1 cellular context compared by ENCODE assay signal in the genomic region with DNA sequence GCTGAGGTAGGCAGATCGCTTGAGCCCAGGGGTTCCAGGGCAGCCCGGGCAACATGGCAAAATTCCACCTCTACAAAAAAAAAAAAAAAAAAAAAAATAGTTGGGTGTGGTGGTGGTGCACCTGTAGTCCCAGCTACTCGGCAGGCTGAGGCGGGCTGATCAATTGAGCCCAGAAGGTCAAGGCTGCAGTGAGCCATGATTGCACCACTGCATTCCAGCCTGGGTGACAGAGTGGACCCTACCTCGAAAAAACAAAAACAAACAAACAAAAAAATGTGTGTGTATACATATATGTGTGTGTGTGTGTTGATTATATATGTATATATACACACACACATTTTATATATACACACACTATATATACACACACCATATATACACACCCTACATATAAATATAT.
TF ChIP-seq lines count a peak whose summit lies in the region.

No MANE protein-coding gene starts in this region.

TF ChIP-seq in HepG2, 621 proteins besides CTCF, POLR2A, EP300 and RAD21 (continued from another document and continues in another):
- TF ChIP-seq SMAD1 (CRISPR knock-in tag; IDR thresholded peaks at IDR 0.05; ENCODE audit: borderline replicate concordance, low read depth) (no peak), SMAD9 (CRISPR knock-in tag; IDR thresholded peaks at IDR 0.05) (no peak), ZNF207 (IDR thresholded peaks at IDR 0.05; ENCODE audit: borderline replicate concordance) (no peak), NCOA2 (CRISPR knock-in tag; IDR thresholded peaks at IDR 0.05) (peak; percentile 76), ZNF234 (CRISPR knock-in tag; conservative IDR thresholded peaks at IDR 0.05) (no peak), HMGA1 (CRISPR knock-in tag; conservative IDR thresholded peaks at IDR 0.05) (no peak), JDP2 (CRISPR knock-in tag; IDR thresholded peaks at IDR 0.05; ENCODE audit: borderline replicate concordance) (no peak), SCMH1 (CRISPR knock-in tag; IDR thresholded peaks at IDR 0.05; ENCODE audit: borderline replicate concordance) (no peak), SP4 (CRISPR knock-in tag; IDR thresholded peaks at IDR 0.05) (no peak), ZEB1 (IDR thresholded peaks at IDR 0.05; ENCODE audit: insufficient replicate concordance, low read depth) (peak; percentile 64), POLR2AphosphoS5 (IDR thresholded peaks at IDR 0.05; ENCODE audit: low read depth, low read length) (no peak), KLF16 (CRISPR knock-in tag; IDR thresholded peaks at IDR 0.05) (peak in 1 of 2 experiments; percentile 44; a peak in 1 of 4 replicates), ZIK1 (CRISPR knock-in tag; IDR thresholded peaks at IDR 0.05; ENCODE audit: borderline replicate concordance, low read depth) (no peak), ZNF652 (CRISPR knock-in tag; IDR thresholded peaks at IDR 0.05; ENCODE audit: borderline replicate concordance, low read depth) (no peak), GTF3A (CRISPR knock-in tag; conservative IDR thresholded peaks at IDR 0.05) (no peak), SRSF4 (IDR thresholded peaks at IDR 0.05; ENCODE audit: low read depth, low read length, poor library complexity, severe bottlenecking) (no peak), ZNF607 (CRISPR knock-in tag; IDR thresholded peaks at IDR 0.05; ENCODE audit: borderline replicate concordance) (no peak), TCF7L2 (IDR thresholded peaks at IDR 0.05; ENCODE audit: low read depth, low read length) (no peak), SOX6 (IDR thresholded peaks at IDR 0.05) (no peak), SOX6 (CRISPR knock-in tag; IDR thresholded peaks at IDR 0.05) (peak; percentile 81), IKZF4 (CRISPR knock-in tag; IDR thresholded peaks at IDR 0.05; ENCODE audit: borderline replicate concordance, low read depth, not compliant biosample characterization) (no peak), MTF2 (CRISPR knock-in tag; IDR thresholded peaks at IDR 0.05; ENCODE audit: borderline replicate concordance) (no peak), PHB2 (IDR thresholded peaks at IDR 0.05; ENCODE audit: partially characterized antibody) (no peak), ZBTB38 (CRISPR knock-in tag; IDR thresholded peaks at IDR 0.05) (no peak), TSC22D2 (CRISPR knock-in tag; IDR thresholded peaks at IDR 0.05; ENCODE audit: borderline replicate concordance) (no peak), ZBTB7B (CRISPR knock-in tag; IDR thresholded peaks at IDR 0.05) (no peak), SP2 (CRISPR knock-in tag; IDR thresholded peaks at IDR 0.05) (no peak), ZBTB42 (CRISPR knock-in tag; IDR thresholded peaks at IDR 0.05) (no peak), FOXK2 (IDR thresholded peaks at IDR 0.05) (no peak), ZNF598 (CRISPR knock-in tag; IDR thresholded peaks at IDR 0.05; ENCODE audit: borderline replicate concordance) (no peak), SOX5 (CRISPR knock-in tag; IDR thresholded peaks at IDR 0.05; ENCODE audit: borderline replicate concordance) (peak; percentile 54; the same call in 1 of the 2 replicates), ZNF616 (CRISPR knock-in tag; IDR thresholded peaks at IDR 0.05; ENCODE audit: low read depth) (no peak), CCDC6 (CRISPR knock-in tag; IDR thresholded peaks at IDR 0.05) (no peak), ZNF235 (CRISPR knock-in tag; IDR thresholded peaks at IDR 0.05; ENCODE audit: borderline replicate concordance) (no peak), MBD4 (IDR thresholded peaks at IDR 0.05; ENCODE audit: borderline replicate concordance, low read length) (no peak), ZNF484 (CRISPR knock-in tag; IDR thresholded peaks at IDR 0.05; ENCODE audit: borderline replicate concordance, low read depth) (no peak), ZBTB3 (CRISPR knock-in tag; IDR thresholded peaks at IDR 0.05; ENCODE audit: borderline replicate concordance, low read depth) (no peak)
- TF ChIP-seq, protein P1, sequence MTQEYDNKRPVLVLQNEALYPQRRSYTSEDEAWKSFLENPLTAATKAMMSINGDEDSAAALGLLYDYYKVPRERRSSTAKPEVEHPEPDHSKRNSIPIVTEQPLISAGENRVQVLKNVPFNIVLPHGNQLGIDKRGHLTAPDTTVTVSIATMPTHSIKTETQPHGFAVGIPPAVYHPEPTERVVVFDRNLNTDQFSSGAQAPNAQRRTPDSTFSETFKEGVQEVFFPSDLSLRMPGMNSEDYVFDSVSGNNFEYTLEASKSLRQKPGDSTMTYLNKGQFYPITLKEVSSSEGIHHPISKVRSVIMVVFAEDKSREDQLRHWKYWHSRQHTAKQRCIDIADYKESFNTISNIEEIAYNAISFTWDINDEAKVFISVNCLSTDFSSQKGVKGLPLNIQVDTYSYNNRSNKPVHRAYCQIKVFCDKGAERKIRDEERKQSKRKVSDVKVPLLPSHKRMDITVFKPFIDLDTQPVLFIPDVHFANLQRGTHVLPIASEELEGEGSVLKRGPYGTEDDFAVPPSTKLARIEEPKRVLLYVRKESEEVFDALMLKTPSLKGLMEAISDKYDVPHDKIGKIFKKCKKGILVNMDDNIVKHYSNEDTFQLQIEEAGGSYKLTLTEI (CRISPR knock-in tag; conservative IDR thresholded peaks at IDR 0.05), result no peak
- TF ChIP-seq, protein P2, sequence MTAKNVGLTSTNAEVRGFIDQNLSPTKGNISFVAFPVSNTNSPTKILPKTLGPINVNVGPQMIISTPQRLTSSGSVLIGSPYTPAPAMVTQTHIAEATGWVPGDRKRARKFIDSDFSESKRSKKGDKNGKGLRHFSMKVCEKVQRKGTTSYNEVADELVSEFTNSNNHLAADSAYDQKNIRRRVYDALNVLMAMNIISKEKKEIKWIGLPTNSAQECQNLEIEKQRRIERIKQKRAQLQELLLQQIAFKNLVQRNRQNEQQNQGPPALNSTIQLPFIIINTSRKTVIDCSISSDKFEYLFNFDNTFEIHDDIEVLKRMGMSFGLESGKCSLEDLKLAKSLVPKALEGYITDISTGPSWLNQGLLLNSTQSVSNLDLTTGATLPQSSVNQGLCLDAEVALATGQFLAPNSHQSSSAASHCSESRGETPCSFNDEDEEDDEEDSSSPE (CRISPR knock-in tag; IDR thresholded peaks at IDR 0.05), result no peak
- TF ChIP-seq, protein P3, sequence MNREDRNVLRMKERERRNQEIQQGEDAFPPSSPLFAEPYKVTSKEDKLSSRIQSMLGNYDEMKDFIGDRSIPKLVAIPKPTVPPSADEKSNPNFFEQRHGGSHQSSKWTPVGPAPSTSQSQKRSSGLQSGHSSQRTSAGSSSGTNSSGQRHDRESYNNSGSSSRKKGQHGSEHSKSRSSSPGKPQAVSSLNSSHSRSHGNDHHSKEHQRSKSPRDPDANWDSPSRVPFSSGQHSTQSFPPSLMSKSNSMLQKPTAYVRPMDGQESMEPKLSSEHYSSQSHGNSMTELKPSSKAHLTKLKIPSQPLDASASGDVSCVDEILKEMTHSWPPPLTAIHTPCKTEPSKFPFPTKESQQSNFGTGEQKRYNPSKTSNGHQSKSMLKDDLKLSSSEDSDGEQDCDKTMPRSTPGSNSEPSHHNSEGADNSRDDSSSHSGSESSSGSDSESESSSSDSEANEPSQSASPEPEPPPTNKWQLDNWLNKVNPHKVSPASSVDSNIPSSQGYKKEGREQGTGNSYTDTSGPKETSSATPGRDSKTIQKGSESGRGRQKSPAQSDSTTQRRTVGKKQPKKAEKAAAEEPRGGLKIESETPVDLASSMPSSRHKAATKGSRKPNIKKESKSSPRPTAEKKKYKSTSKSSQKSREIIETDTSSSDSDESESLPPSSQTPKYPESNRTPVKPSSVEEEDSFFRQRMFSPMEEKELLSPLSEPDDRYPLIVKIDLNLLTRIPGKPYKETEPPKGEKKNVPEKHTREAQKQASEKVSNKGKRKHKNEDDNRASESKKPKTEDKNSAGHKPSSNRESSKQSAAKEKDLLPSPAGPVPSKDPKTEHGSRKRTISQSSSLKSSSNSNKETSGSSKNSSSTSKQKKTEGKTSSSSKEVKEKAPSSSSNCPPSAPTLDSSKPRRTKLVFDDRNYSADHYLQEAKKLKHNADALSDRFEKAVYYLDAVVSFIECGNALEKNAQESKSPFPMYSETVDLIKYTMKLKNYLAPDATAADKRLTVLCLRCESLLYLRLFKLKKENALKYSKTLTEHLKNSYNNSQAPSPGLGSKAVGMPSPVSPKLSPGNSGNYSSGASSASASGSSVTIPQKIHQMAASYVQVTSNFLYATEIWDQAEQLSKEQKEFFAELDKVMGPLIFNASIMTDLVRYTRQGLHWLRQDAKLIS (CRISPR knock-in tag; IDR thresholded peaks at IDR 0.05), result no peak
- TF ChIP-seq, protein P4, sequence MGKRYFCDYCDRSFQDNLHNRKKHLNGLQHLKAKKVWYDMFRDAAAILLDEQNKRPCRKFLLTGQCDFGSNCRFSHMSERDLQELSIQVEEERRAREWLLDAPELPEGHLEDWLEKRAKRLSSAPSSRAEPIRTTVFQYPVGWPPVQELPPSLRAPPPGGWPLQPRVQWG (CRISPR knock-in tag; IDR thresholded peaks at IDR 0.05; ENCODE audit: borderline replicate concordance, low read depth), result no peak
- TF ChIP-seq, protein P5, sequence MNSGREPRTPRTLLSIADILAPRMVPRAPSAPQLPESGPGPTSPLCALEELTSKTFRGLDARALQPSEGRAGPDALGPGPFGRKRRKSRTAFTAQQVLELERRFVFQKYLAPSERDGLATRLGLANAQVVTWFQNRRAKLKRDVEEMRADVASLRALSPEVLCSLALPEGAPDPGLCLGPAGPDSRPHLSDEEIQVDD (CRISPR knock-in tag; IDR thresholded peaks at IDR 0.05; ENCODE audit: borderline replicate concordance), result no peak
- TF ChIP-seq, protein P6, sequence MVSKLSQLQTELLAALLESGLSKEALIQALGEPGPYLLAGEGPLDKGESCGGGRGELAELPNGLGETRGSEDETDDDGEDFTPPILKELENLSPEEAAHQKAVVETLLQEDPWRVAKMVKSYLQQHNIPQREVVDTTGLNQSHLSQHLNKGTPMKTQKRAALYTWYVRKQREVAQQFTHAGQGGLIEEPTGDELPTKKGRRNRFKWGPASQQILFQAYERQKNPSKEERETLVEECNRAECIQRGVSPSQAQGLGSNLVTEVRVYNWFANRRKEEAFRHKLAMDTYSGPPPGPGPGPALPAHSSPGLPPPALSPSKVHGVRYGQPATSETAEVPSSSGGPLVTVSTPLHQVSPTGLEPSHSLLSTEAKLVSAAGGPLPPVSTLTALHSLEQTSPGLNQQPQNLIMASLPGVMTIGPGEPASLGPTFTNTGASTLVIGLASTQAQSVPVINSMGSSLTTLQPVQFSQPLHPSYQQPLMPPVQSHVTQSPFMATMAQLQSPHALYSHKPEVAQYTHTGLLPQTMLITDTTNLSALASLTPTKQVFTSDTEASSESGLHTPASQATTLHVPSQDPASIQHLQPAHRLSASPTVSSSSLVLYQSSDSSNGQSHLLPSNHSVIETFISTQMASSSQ (IDR thresholded peaks at IDR 0.05; ENCODE audit: low read depth), result no peak
- TF ChIP-seq, protein P6 (CRISPR knock-in tag; IDR thresholded peaks at IDR 0.05; ENCODE audit: borderline replicate concordance), result no peak
- TF ChIP-seq, protein P7, sequence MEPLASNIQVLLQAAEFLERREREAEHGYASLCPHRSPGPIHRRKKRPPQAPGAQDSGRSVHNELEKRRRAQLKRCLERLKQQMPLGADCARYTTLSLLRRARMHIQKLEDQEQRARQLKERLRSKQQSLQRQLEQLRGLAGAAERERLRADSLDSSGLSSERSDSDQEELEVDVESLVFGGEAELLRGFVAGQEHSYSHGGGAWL (CRISPR knock-in tag; IDR thresholded peaks at IDR 0.05), result no peak
- TF ChIP-seq, protein P8, sequence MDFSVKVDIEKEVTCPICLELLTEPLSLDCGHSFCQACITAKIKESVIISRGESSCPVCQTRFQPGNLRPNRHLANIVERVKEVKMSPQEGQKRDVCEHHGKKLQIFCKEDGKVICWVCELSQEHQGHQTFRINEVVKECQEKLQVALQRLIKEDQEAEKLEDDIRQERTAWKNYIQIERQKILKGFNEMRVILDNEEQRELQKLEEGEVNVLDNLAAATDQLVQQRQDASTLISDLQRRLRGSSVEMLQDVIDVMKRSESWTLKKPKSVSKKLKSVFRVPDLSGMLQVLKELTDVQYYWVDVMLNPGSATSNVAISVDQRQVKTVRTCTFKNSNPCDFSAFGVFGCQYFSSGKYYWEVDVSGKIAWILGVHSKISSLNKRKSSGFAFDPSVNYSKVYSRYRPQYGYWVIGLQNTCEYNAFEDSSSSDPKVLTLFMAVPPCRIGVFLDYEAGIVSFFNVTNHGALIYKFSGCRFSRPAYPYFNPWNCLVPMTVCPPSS (IDR thresholded peaks at IDR 0.05), result no peak
- TF ChIP-seq, protein P9, sequence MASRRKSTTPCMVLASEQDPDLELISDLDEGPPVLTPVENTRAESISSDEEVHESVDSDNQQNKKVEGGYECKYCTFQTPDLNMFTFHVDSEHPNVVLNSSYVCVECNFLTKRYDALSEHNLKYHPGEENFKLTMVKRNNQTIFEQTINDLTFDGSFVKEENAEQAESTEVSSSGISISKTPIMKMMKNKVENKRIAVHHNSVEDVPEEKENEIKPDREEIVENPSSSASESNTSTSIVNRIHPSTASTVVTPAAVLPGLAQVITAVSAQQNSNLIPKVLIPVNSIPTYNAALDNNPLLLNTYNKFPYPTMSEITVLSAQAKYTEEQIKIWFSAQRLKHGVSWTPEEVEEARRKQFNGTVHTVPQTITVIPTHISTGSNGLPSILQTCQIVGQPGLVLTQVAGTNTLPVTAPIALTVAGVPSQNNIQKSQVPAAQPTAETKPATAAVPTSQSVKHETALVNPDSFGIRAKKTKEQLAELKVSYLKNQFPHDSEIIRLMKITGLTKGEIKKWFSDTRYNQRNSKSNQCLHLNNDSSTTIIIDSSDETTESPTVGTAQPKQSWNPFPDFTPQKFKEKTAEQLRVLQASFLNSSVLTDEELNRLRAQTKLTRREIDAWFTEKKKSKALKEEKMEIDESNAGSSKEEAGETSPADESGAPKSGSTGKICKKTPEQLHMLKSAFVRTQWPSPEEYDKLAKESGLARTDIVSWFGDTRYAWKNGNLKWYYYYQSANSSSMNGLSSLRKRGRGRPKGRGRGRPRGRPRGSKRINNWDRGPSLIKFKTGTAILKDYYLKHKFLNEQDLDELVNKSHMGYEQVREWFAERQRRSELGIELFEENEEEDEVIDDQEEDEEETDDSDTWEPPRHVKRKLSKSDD (CRISPR knock-in tag; IDR thresholded peaks at IDR 0.05; ENCODE audit: low read depth), result 0 out of 2 replicates have a peak, but pooled peaks have one; percentile 48
